ENCODE assay signal across 10 cellular contexts in genomic region chr12:71838661-71839060, GRCh38. TPM values are rescaled to one million over a fixed set of nuclear protein-coding genes. Genes with fewer than 3 reads are reported as not detected.
A peak's percentile ranks its signal among the peaks of the same experiment; 100 is the strongest.
DNase-seq lines count a peak whose midpoint lies in the region; ATAC-seq and TF ChIP-seq lines count a peak whose summit lies in the region.
"Had no signal": no experiment of that assay in that cellular context is flagged by ENCODE, and none has a peak within 500 bp of the region (broad histone marks: within the 10 kb centered on the region; RNA-seq: fewer than 3 reads in every experiment).

No MANE protein-coding gene starts in this region.

- H3K9me3 Mint-ChIP-seq in GM23338 = no peaks in the 10 kb centered on the region
- H3K9me3 Mint-ChIP-seq in activated CD4-positive, alpha-beta memory T cell treated with anti-CD3 and anti-CD28 coated beads for 36 hours = no peaks in the 10 kb centered on the region

- peak overlapping the region; percentile 83 for H2AFZ ChIP-seq in GM23338

- TF ChIP-seq CTCF in GM23338 (conservative IDR thresholded peaks at IDR 0.05; ENCODE audit: low read depth in 2 of 2) = no peak
- no peak for TF ChIP-seq CTCF in fibroblast of villous mesenchyme (IDR thresholded peaks at IDR 0.05; ENCODE audit: insufficient read depth, low read depth, low read length)
- TF ChIP-seq CTCF in spleen (IDR thresholded peaks at IDR 0.05 in 8 of 11, conservative IDR thresholded peaks at IDR 0.05 in 3 of 11) = no peak

- TF ChIP-seq POLR2A in spleen (IDR thresholded peaks at IDR 0.05) = no peak

- H4K20me1 ChIP-seq in GM23338 (replicated peaks; ENCODE audit: insufficient read depth) = no peaks in the 10 kb centered on the region

- DNase-seq in GM23338 (ENCODE audit: low spot score) = no peak
- DNase-seq in activated CD4-positive, alpha-beta memory T cell treated with anti-CD3 and anti-CD28 coated beads for 36 hours = no peak
- no peak for DNase-seq in fibroblast of villous mesenchyme (ENCODE audit: low read depth)
- DNase-seq in spleen = no peak
- DNase-seq in NCI-H1092 (lab: John Stamatoyannopoulos, UW) = no peak
- no peak for DNase-seq in effector CD4-positive, alpha-beta T cell
- DNase-seq: activated CD8-positive, alpha-beta memory T cell treated with anti-CD3 and anti-CD28 coated beads, Interleukin-2, amount 50 U/mL, for 48 hours; NCI-H226 had no signal

- CTCF ChIA-PET in activated CD4-positive, alpha-beta memory T cell treated with anti-CD3 and anti-CD28 coated beads for 36 hours (lab: Charles Lee) = interaction anchor here (1.2 to 1.3 kb wide), 2 partner anchors 8 to 10 kb away, joined by 4 to 9 read pairs; no protein-coding TSS in a partner anchor

- H3K4me2 ChIP-seq in GM23338 = peak overlapping the region; percentile 100; the same call in 1 of the 2 replicates

- H3K4me3 ChIP-seq in GM23338 = peak overlapping the region; percentile 97; the same call in 1 of the 2 replicates
- H3K4me3 ChIP-seq in fibroblast of villous mesenchyme (ENCODE audit: low read depth, low read length) = peak overlapping the region; percentile 77
- H3K4me3 ChIP-seq in spleen = peak overlapping the region in 4 of 8 donors; percentile 68 to 80 (median 72)

- H3K4me1 Mint-ChIP-seq in GM23338 = peaks cover 10% of the 10 kb centered on the region
- peaks cover 32% of the 10 kb centered on the region for H3K4me1 Mint-ChIP-seq in activated CD4-positive, alpha-beta memory T cell treated with anti-CD3 and anti-CD28 coated beads for 36 hours (ENCODE audit: low read depth)

- ATAC-seq in GM23338 (no peak), HG03378 (IDR thresholded peaks at IDR 0.05; ENCODE audit: unreplicated experiment) (no peak), HG03135 (IDR thresholded peaks at IDR 0.05; ENCODE audit: unreplicated experiment) (no peak)

- 89 to 98% (median 97%) methylated on average over 6 of the region's 6 CpGs for WGBS in spleen, 5 donors

- H3K27me3 ChIP-seq in GM23338 (ENCODE audit: insufficient read depth) (no peaks in the 10 kb centered on the region), spleen (replicated peaks in 1 of 7) (peaks cover 0 to 4% (median 0%) of the 10 kb centered on the region in 7 donors)

- peaks cover 39% of the 10 kb centered on the region for H3K79me2 ChIP-seq in GM23338 (replicated peaks; ENCODE audit: insufficient read depth)

- no peaks in the 10 kb centered on the region for H3K36me3 Mint-ChIP-seq in GM23338 (ENCODE audit: low read depth)
- H3K36me3 Mint-ChIP-seq in activated CD4-positive, alpha-beta memory T cell treated with anti-CD3 and anti-CD28 coated beads for 36 hours = peaks cover 6% of the 10 kb centered on the region

- H3K9me3 ChIP-seq in spleen = no peaks in the 10 kb centered on the region

- H3K27me3 Mint-ChIP-seq in GM23338 (ENCODE audit: insufficient read depth, low read depth, poor library complexity) = peaks cover 2% of the 10 kb centered on the region
- H3K27me3 Mint-ChIP-seq in activated CD4-positive, alpha-beta memory T cell treated with anti-CD3 and anti-CD28 coated beads for 36 hours = peaks cover 1% of the 10 kb centered on the region

- POLR2A ChIA-PET in activated CD4-positive, alpha-beta memory T cell treated with anti-CD3 and anti-CD28 coated beads for 36 hours (lab: Charles Lee) = interaction anchor here (0.8 to 3.5 kb wide), 4 partner anchors 11 to 87 kb away, joined by 3 to 23 read pairs (median 8); partner anchors contain the start of gene RAB21

- H3F3A ChIP-seq in GM23338 (replicated peaks; ENCODE audit: low read depth) = no peaks in the 10 kb centered on the region; the same call in 1 of the 2 replicates

- no peaks in the 10 kb centered on the region for H3K9me2 ChIP-seq in GM23338 (ENCODE audit: insufficient read depth)

- intact Hi-C loops in activated CD4-positive, alpha-beta memory T cell treated with anti-CD3 and anti-CD28 coated beads for 36 hours (cut with micrococcal nuclease) = loop anchor here (1.0 to 10.0 kb wide), 7 partner anchors 10 to 1594 kb away; partner anchors contain the start of genes CNOT2, RAB21 and ZFC3H1
- intact Hi-C loops in spleen (cut with DNase I; ENCODE audit: low total_unique reads) = loop anchor here (10.0 kb wide), 1 partner anchor 54 kb away; no protein-coding TSS in a partner anchor

- H3K27ac Mint-ChIP-seq in GM23338 = no peak overlapping the region
- peak overlapping the region; percentile 99 for H3K27ac Mint-ChIP-seq in activated CD4-positive, alpha-beta memory T cell treated with anti-CD3 and anti-CD28 coated beads for 36 hours

- H3K4me3 Mint-ChIP-seq in GM23338 = peak overlapping the region; percentile 91
- H3K4me3 Mint-ChIP-seq in activated CD4-positive, alpha-beta memory T cell treated with anti-CD3 and anti-CD28 coated beads for 36 hours = peak overlapping the region; percentile 97

- peak overlapping the region; percentile 96; the same call in 1 of the 2 replicates for H3K27ac ChIP-seq in GM23338 (ENCODE audit: low read depth)
- peak overlapping the region; percentile 86 to 98 (median 96) for H3K27ac ChIP-seq in spleen

- H3K36me3 ChIP-seq in GM23338 (ENCODE audit: insufficient read depth) (no peaks in the 10 kb centered on the region), spleen (peaks cover 0 to under 1% (median 0%) of the 10 kb centered on the region in 6 donors)

- H3K4me1 ChIP-seq in GM23338 (ENCODE audit: insufficient read depth) (peaks cover 10% of the 10 kb centered on the region; the same call in 1 of the 2 replicates), spleen (peaks cover 24 to 44% (median 38%) of the 10 kb centered on the region in 6 donors)

TF ChIP-seq in GM23338, 12 proteins besides CTCF, POLR2A, EP300 and RAD21:
- TF ChIP-seq, protein P1, sequence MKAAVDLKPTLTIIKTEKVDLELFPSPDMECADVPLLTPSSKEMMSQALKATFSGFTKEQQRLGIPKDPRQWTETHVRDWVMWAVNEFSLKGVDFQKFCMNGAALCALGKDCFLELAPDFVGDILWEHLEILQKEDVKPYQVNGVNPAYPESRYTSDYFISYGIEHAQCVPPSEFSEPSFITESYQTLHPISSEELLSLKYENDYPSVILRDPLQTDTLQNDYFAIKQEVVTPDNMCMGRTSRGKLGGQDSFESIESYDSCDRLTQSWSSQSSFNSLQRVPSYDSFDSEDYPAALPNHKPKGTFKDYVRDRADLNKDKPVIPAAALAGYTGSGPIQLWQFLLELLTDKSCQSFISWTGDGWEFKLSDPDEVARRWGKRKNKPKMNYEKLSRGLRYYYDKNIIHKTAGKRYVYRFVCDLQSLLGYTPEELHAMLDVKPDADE (IDR thresholded peaks at IDR 0.05) = no peak
- no peak for TF ChIP-seq STAT1 (IDR thresholded peaks at IDR 0.05; ENCODE audit: unreplicated experiment)
- no peak for TF ChIP-seq JUNB (IDR thresholded peaks at IDR 0.05; ENCODE audit: unreplicated experiment)
- TF ChIP-seq POLR2AphosphoS5 (IDR thresholded peaks at IDR 0.05; ENCODE audit: low read depth) = no peak
- TF ChIP-seq ZNF114 (CRISPR knock-in tag; IDR thresholded peaks at IDR 0.05) = no peak
- TF ChIP-seq EZH2phosphoT487 (IDR thresholded peaks at IDR 0.05; ENCODE audit: unreplicated experiment) = no peak
- no peak for TF ChIP-seq NANOG (IDR thresholded peaks at IDR 0.05; ENCODE audit: borderline replicate concordance)
- TF ChIP-seq EZH2 (IDR thresholded peaks at IDR 0.05; ENCODE audit: low read depth, unreplicated experiment) = no peak
- TF ChIP-seq CREB1 (CRISPR knock-in tag; IDR thresholded peaks at IDR 0.05; ENCODE audit: low read depth) = no peak

RNA-seq across cellular contexts. Expression of gene TBC1D15, which starts 0.9 kb away (rescaled TPM):
- 34.1 and 35.9 TPM in 2 replicates for total RNA-seq in GM23338 (2014; rRNA removed; shearing (Covaris generic))
- polyA plus RNA-seq in GM23338 (2016; fragmentation: Nextera tagmentation; extraction: Ambion mirVana) (19.9 and 27.0 TPM in 2 replicates), spleen (10 to 100 TPM; 22.4 to 29.6 (median 25.4) TPM)
- 10 to 100 TPM; 54.9 to 57.6 TPM for total RNA-seq in activated CD4-positive, alpha-beta memory T cell treated with anti-CD3 and anti-CD28 coated beads for 36 hours
- total RNA-seq in fibroblast of villous mesenchyme (16.4 and 18.0 TPM in 2 replicates), spleen (10 to 100 TPM; 53.7 to 81.9 (median 69.6) TPM)
